10 cellular contexts compared by ENCODE assay signal in the genomic region with DNA sequence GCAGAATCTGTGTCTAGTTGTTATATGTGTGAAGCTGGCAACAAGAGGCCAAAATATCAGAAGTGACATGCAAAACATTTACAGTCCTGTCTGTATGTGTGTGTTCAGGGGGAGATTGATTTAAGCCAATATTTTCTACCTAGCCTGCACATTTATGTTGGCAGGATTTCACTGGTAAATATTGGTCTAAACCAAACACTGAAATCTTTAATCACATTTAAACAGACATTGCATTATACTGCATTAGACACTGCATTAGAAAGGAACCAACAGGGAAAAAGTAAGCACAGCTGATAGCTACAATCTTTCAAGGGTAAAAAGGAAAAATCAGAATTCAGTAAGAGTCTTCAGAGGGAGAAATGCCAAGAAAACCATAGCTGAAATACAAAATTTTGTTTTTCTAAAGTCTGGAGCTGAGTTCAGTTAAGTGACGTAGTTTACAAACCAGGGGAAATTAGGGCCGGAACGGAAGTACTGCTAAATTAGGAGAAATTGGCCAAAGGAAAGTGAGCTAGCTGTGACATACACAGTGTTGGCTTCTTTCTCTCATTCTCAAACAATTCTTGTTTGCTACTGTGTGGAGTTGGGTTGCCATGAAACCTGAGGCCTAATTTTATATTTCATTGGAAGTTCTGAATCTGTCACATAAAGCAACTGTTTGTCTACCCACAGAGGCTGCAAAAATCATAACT.
A peak's percentile ranks its signal among the peaks of the same experiment; 100 is the strongest.
DNase-seq lines count a peak whose midpoint lies in the region; ATAC-seq lines count a peak whose summit lies in the region.
"Had no signal": no experiment of that assay in that cellular context is flagged by ENCODE, and none has a peak within 500 bp of the region (broad histone marks: within the 10 kb centered on the region; RNA-seq: fewer than 3 reads in every experiment).

No MANE protein-coding gene starts in this region.

- H3K27ac Mint-ChIP-seq in activated T-helper 2 cell treated with anti-CD3 and anti-CD28 coated beads, Interferon-gamma antibody, Interleukin-2, Interleukin-4, amounts not matched to agents 10 μg/mL and 5 μg/mL and 100 μg/mL, durations not matched to agents 14 hours and 24 hours and 36 hours: no peak overlapping the region

- intact Hi-C loops in Right ventricle myocardium inferior (cut with DNase I) (no loop called here), cardiac septum (cut with DNase I) (no loop called here)
- intact Hi-C loops in activated T-helper 2 cell treated with anti-CD3 and anti-CD28 coated beads, Interferon-gamma antibody, Interleukin-2, Interleukin-4, amounts not matched to agents 10 μg/mL and 5 μg/mL and 100 μg/mL, durations not matched to agents 14 hours and 24 hours and 36 hours (cut with micrococcal nuclease): no loop called here

- peaks cover 8% of the 10 kb centered on the region for H3K4me1 Mint-ChIP-seq in activated T-helper 2 cell treated with anti-CD3 and anti-CD28 coated beads, Interferon-gamma antibody, Interleukin-2, Interleukin-4, amounts not matched to agents 10 μg/mL and 5 μg/mL and 100 μg/mL, durations not matched to agents 14 hours and 24 hours and 36 hours (ENCODE audit: low read depth)

- peaks cover 9% of the 10 kb centered on the region for H3K27me3 Mint-ChIP-seq in activated T-helper 2 cell treated with anti-CD3 and anti-CD28 coated beads, Interferon-gamma antibody, Interleukin-2, Interleukin-4, amounts not matched to agents 10 μg/mL and 5 μg/mL and 100 μg/mL, durations not matched to agents 14 hours and 24 hours and 36 hours (ENCODE audit: low read depth)

- peaks cover 3% of the 10 kb centered on the region for H3K36me3 Mint-ChIP-seq in activated T-helper 2 cell treated with anti-CD3 and anti-CD28 coated beads, Interferon-gamma antibody, Interleukin-2, Interleukin-4, amounts not matched to agents 10 μg/mL and 5 μg/mL and 100 μg/mL, durations not matched to agents 14 hours and 24 hours and 36 hours (ENCODE audit: low read depth)

- ATAC-seq in Right ventricle myocardium inferior: peak; percentile 87
- no peak for ATAC-seq in HG03280 (IDR thresholded peaks at IDR 0.05; ENCODE audit: unreplicated experiment)
- ATAC-seq in HG03469 (IDR thresholded peaks at IDR 0.05; ENCODE audit: unreplicated experiment): no peak

- peak overlapping the region; percentile 13 for H3K27ac ChIP-seq in caudate nucleus (ENCODE audit: low read depth, low read length)

- no peaks in the 10 kb centered on the region for H3K9me3 Mint-ChIP-seq in activated T-helper 2 cell treated with anti-CD3 and anti-CD28 coated beads, Interferon-gamma antibody, Interleukin-2, Interleukin-4, amounts not matched to agents 10 μg/mL and 5 μg/mL and 100 μg/mL, durations not matched to agents 14 hours and 24 hours and 36 hours

- no peak overlapping the region for H3K4me3 Mint-ChIP-seq in activated T-helper 2 cell treated with anti-CD3 and anti-CD28 coated beads, Interferon-gamma antibody, Interleukin-2, Interleukin-4, amounts not matched to agents 10 μg/mL and 5 μg/mL and 100 μg/mL, durations not matched to agents 14 hours and 24 hours and 36 hours (ENCODE audit: low read depth)

- DNase-seq in Right ventricle myocardium inferior (ENCODE audit: missing footprints): no peak
- DNase-seq in cardiac septum (ENCODE audit: low spot score): no peak
- no peak for DNase-seq in caudate nucleus (lab: John Stamatoyannopoulos, UW)
- DNase-seq in midbrain (lab: John Stamatoyannopoulos, UW): peak; percentile 16
- no peak for DNase-seq in activated T-helper 2 cell treated with anti-CD3 and anti-CD28 coated beads, Interferon-gamma antibody, Interleukin-2, Interleukin-4, amounts not matched to agents 10 μg/mL and 5 μg/mL and 100 μg/mL, durations not matched to agents 14 hours and 24 hours and 36 hours (ENCODE audit: low spot score)
- DNase-seq in NCI-H1436 (lab: John Stamatoyannopoulos, UW): no peak
- DNase-seq: activated T-cell treated with anti-CD3 and anti-CD28 coated beads, Interleukin-2, amount 50 U/mL, for 1 hour; SHP77 had no signal
